ENCODE assay signal across 20 cellular contexts in genomic region chr16:450385-450784, GRCh38. TPM values are rescaled to one million over a fixed set of nuclear protein-coding genes. Genes with fewer than 3 reads are reported as not detected.
DNase-seq lines count a peak whose midpoint lies in the region; ATAC-seq, FAIRE-seq and TF ChIP-seq lines count a peak whose summit lies in the region.
"Had no signal": no experiment of that assay in that cellular context is flagged by ENCODE, and none has a peak within 500 bp of the region (broad histone marks: within the 10 kb centered on the region; RNA-seq: fewer than 3 reads in every experiment).

No MANE protein-coding gene starts in this region.

- 24% methylated on average over 8 of the region's 8 CpGs for WGBS in GM12878 (ENCODE audit: insufficient coverage, insufficient replicate concordance, low lambda C conversion rate, missing lambda C conversion rate)

- H3K27ac ChIP-seq in HEK293 (ENCODE audit: extremely low read depth, low read depth, low read length) = peak overlapping the region; percentile 62
- peak overlapping the region; percentile 13; the same call in 1 of the 2 replicates for H3K27ac ChIP-seq in GM12878 (ENCODE audit: control insufficient read depth, insufficient read depth)
- H3K27ac ChIP-seq in osteoblast (ENCODE audit: low read depth, low read length) = no peak overlapping the region
- H3K27ac ChIP-seq in coronary artery = no peak overlapping the region
- H3K27ac ChIP-seq: heart left ventricle, transverse colon had no signal

- SMC1A ChIA-PET in GM12878 (lab: Charles Lee; ENCODE audit: uncharacterized antibody, unreplicated experiment) = no interaction called here

- ATAC-seq in GM12878 (peak; percentile 56), HG02870 (IDR thresholded peaks at IDR 0.05; ENCODE audit: unreplicated experiment) (no peak)
- ATAC-seq: heart left ventricle; stimulated activated naive CD8-positive, alpha-beta T cell treated with anti-CD3 and anti-CD28 coated beads, Interleukin-15, Interleukin-2, amounts not matched to agents 100 U/mL and 50 U/mL, for 24 hours had no signal

- in situ Hi-C loops in GM12878 (cut with MboI) = no loop called here

- TF ChIP-seq RAD21 in GM12878 (IDR thresholded peaks at IDR 0.05; ENCODE audit: insufficient read depth, low read depth, low read length) = no peak

- RAD21 ChIA-PET in GM12878 (lab: Charles Lee; ENCODE audit: unreplicated experiment) = interaction anchor here (0.6 kb wide), 1 partner anchor 55 kb away, joined by 3 read pairs; no protein-coding TSS in a partner anchor

- no peak for TF ChIP-seq CTCF in GM12865 (IDR thresholded peaks at IDR 0.05; ENCODE audit: insufficient read depth, low read depth, low read length, missing control alignments)
- no peak for TF ChIP-seq CTCF in HEK293 (tag by site-specific recombination; IDR thresholded peaks at IDR 0.05)
- TF ChIP-seq CTCF in GM12878 (IDR thresholded peaks at IDR 0.05 in 2 of 3, conservative IDR thresholded peaks at IDR 0.05 in 1 of 3; ENCODE audit: control insufficient read depth in 2 of 3, extremely low read depth in 1 of 3, insufficient read depth in 1 of 3, low read depth in 3 of 3, low read length in 3 of 3) = no peak
- TF ChIP-seq CTCF in osteoblast (IDR thresholded peaks at IDR 0.05; ENCODE audit: extremely low read depth, low read depth, low read length) = no peak
- TF ChIP-seq CTCF in coronary artery (IDR thresholded peaks at IDR 0.05) = no peak

- H3K4me3 ChIP-seq in GM12865 (ENCODE audit: low read depth, low read length) (no peak overlapping the region), HEK293 (ENCODE audit: low read depth, low read length) (no peak overlapping the region), GM12878 (no peak overlapping the region), osteoblast (ENCODE audit: insufficient read depth, low read length) (no peak overlapping the region), coronary artery (no peak overlapping the region)
- H3K4me3 ChIP-seq: heart left ventricle, prostate gland, transverse colon had no signal

- H2AFZ ChIP-seq in GM12878 (ENCODE audit: control insufficient read depth, low read depth, low read length) (no peak overlapping the region), osteoblast (ENCODE audit: low read length) (no peak overlapping the region)

- H4K20me1 ChIP-seq in GM12878 (ENCODE audit: control insufficient read depth, insufficient read depth) (no peaks in the 10 kb centered on the region), osteoblast (ENCODE audit: insufficient read depth, low read length) (peaks cover 29% of the 10 kb centered on the region)

- no TSS peak for BruUV-seq in GM12878 (replicated peaks; lab: Mats Ljungman, UMichigan)

- peak; percentile 80 for FAIRE-seq in GM12878 (lab: Jason Lieb, UNC)
- FAIRE-seq: colon, TTC549 had no signal

- 0 out of 2 replicates have a peak overlapping the region, but pooled peaks have one; percentile 21 for H3K4me2 ChIP-seq in GM12878 (ENCODE audit: control insufficient read depth, insufficient read depth)
- H3K4me2 ChIP-seq in osteoblast (ENCODE audit: insufficient read depth, low read length) = no peak overlapping the region

- POLR2A ChIA-PET in HEK293 (lab: Yijun Ruan, JAX) (interaction anchor here (0.6 to 0.9 kb wide), 2 partner anchors 23 to 39 kb away, joined by 3 to 5 read pairs; no protein-coding TSS in a partner anchor), GM12878 (lab: Charles Lee) (interaction anchor here (1.2 kb wide), 1 partner anchor 14 kb away, joined by 3 read pairs; no protein-coding TSS in a partner anchor)

- H3K27me3 ChIP-seq in GM12878 (replicated peaks in 1 of 2; ENCODE audit: control insufficient read depth in 2 of 2, insufficient read depth in 2 of 2, low read length in 1 of 2) (no peaks in the 10 kb centered on the region), osteoblast (ENCODE audit: insufficient read depth, low read length) (no peaks in the 10 kb centered on the region)
- H3K27me3 ChIP-seq: heart left ventricle, transverse colon had no signal

- no peaks in the 10 kb centered on the region for H3K79me2 ChIP-seq in GM12878 (ENCODE audit: control insufficient read depth, insufficient read depth, low read length)
- peaks cover 45% of the 10 kb centered on the region for H3K79me2 ChIP-seq in osteoblast (ENCODE audit: insufficient read depth, low read length)

- no peaks in the 10 kb centered on the region; a peak in 1 of 3 replicates for H3K36me3 ChIP-seq in HEK293 (ENCODE audit: control insufficient read depth in 2 of 2, insufficient read depth in 1 of 2, low read length in 2 of 2)
- H3K36me3 ChIP-seq in GM12878 (ENCODE audit: control insufficient read depth in 2 of 2, insufficient read depth in 2 of 2, low read length in 1 of 2) = no peaks in the 10 kb centered on the region
- H3K36me3 ChIP-seq in osteoblast (ENCODE audit: insufficient read depth, low read length) = no peaks in the 10 kb centered on the region
- H3K36me3 ChIP-seq: heart left ventricle, prostate gland, transverse colon had no signal

- no peak overlapping the region for H3K9ac ChIP-seq in GM12878 (ENCODE audit: control insufficient read depth, insufficient read depth, low read length)

- TF ChIP-seq POLR2A in GM12878 (IDR thresholded peaks at IDR 0.05; ENCODE audit: low read depth, low read length) (no peak), erythroblast (IDR thresholded peaks at IDR 0.05; ENCODE audit: low read length) (no peak)

- no peaks in the 10 kb centered on the region for H3K9me3 ChIP-seq in HEK293 (ENCODE audit: control insufficient read depth, insufficient read depth, low read depth, low read length)
- no peaks in the 10 kb centered on the region for H3K9me3 ChIP-seq in GM12878 (replicated peaks; ENCODE audit: control insufficient read depth, insufficient read depth, low read length)
- H3K9me3 ChIP-seq in osteoblast (ENCODE audit: low read depth, low read length) = no peaks in the 10 kb centered on the region
- H3K9me3 ChIP-seq: heart left ventricle, prostate gland, transverse colon had no signal

- TF ChIP-seq EP300 in GM12878 (IDR thresholded peaks at IDR 0.05; ENCODE audit: borderline replicate concordance in 1 of 2, control insufficient read depth in 1 of 2, low read depth in 2 of 2, low read length in 2 of 2) = no peak

- intact Hi-C loops in GM12878 (cut with micrococcal nuclease; ENCODE audit: unreplicated experiment) = loop anchor here (1.0 kb wide), 1 partner anchor 23 kb away; no protein-coding TSS in a partner anchor

- CTCF ChIA-PET in HEK293 (lab: Yijun Ruan, JAX) = interaction anchor here (0.7 kb wide), 1 partner anchor 134 kb away, joined by 3 read pairs; no protein-coding TSS in a partner anchor
- CTCF ChIA-PET in GM12878 (lab: Yijun Ruan, JAX) = interaction anchor here (1.1 kb wide), 1 partner anchor 22 kb away, joined by 3 read pairs; no protein-coding TSS in a partner anchor

- H3K4me1 ChIP-seq in HEK293 (ENCODE audit: control insufficient read depth, insufficient read depth, low read length) (peaks cover 15% of the 10 kb centered on the region), GM12878 (ENCODE audit: control insufficient read depth, insufficient read depth, low read length) (peaks cover 10% of the 10 kb centered on the region), osteoblast (ENCODE audit: insufficient read depth, low read length) (no peaks in the 10 kb centered on the region)
- H3K4me1 ChIP-seq: prostate gland had no signal

- DNase-seq in GM12865 (ENCODE audit: low read depth) (peak; percentile 77), GM12878 (ENCODE audit: low read depth, low spot score) (peak; percentile 17), osteoblast (ENCODE audit: insufficient read length, low spot score, missing footprints) (peak; percentile 49), erythroblast (lab: John Stamatoyannopoulos, UW) (no peak), coronary artery (ENCODE audit: low spot score) (no peak), NCI-H345 (lab: John Stamatoyannopoulos, UW) (no peak)
- DNase-seq: activated CD4-positive, alpha-beta T cell treated with anti-CD3 and anti-CD28 coated beads, Interleukin-2, amount 10 ng/mL, durations not matched to agents 24 days and 14 days; activated naive CD8-positive, alpha-beta T cell treated with anti-CD3 and anti-CD28 coated beads for 36 hours; H7; heart left ventricle; NCI-H524; Right ventricle myocardium superior; stimulated activated CD4-positive, alpha-beta T cell treated with anti-CD3 and anti-CD28 coated beads, Interleukin-2, amount 100 ng/mL, for 24 hours; stimulated activated naive CD8-positive, alpha-beta T cell treated with anti-CD3 and anti-CD28 coated beads, Interleukin-15, Interleukin-2, amounts not matched to agents 100 U/mL and 50 U/mL, for 24 hours; transverse colon had no signal

RNA-seq across cellular contexts. Expression of gene RAB11FIP3, which starts 24.9 kb away (rescaled TPM):
- total RNA-seq in GM12878 (2013; cell fraction: nucleolus; rRNA removed) = 79.4 and 83.5 TPM in 2 replicates
- total RNA-seq in GM12878 (2014; rRNA removed) = 11.3 and 11.4 TPM in 2 replicates
- total RNA-seq in GM12878 (2014; rRNA removed; fragmentation: Illumina TruSeq; extraction: Trizol) = 9.1 and 9.8 TPM in 2 replicates
- 25.6 and 27.3 TPM in 2 replicates for total RNA-seq in GM12878 (2021)
- polyA plus RNA-seq in GM12878 (2011; ENCODE audit: low read depth) = 5.8 TPM
- polyA plus RNA-seq in GM12878 (2011; rRNA removed) = 5.3 and 6.3 TPM in 2 replicates
- polyA plus RNA-seq in GM12878 (2011; cell fraction: cytosol; rRNA removed) = 7.6 and 7.7 TPM in 2 replicates
- polyA plus RNA-seq in GM12878 (2011; cell fraction: nucleus; rRNA removed) = 34.2 and 58.7 TPM in 2 replicates
- 17.0 and 20.0 TPM in 2 replicates for polyA plus RNA-seq in GM12878 (2012)
- 3.3 and 9.2 TPM in 2 replicates for polyA plus RNA-seq in GM12878 (2014; fragmentation: Illumina TruSeq; extraction: Trizol)
- polyA plus RNA-seq in GM12878 (2014; fragmentation: Nextera tagmentation; extraction: Ambion mirVana) = 1 to 10 TPM; 1.2 to 1.3 TPM
- 17.1 and 22.4 TPM in 2 replicates for polyA plus RNA-seq in GM12878 (2014; rRNA removed)
- 1 to 10 TPM; 1.5 to 1.7 TPM for polyA plus RNA-seq in GM12878 (2016; fragmentation: Nextera tagmentation; extraction: Ambion mirVana)
- polyA minus RNA-seq in GM12878 (2011; rRNA and poly(A)+ RNA removed) = 7.0 and 16.6 TPM in 2 replicates
- polyA minus RNA-seq in GM12878 (2011; cell fraction: cytosol; rRNA and poly(A)+ RNA removed) = 7.1 and 7.3 TPM in 2 replicates
- 8.1 and 17.4 TPM in 2 replicates for polyA minus RNA-seq in GM12878 (2011; cell fraction: nucleus; rRNA and poly(A)+ RNA removed)
- total RNA-seq in osteoblast = 22.7 and 25.3 TPM in 2 replicates

RNA-seq across cellular contexts. Expression of gene DECR2, which starts 48.7 kb away (rescaled TPM):
- total RNA-seq in GM12878 (2013; cell fraction: nucleolus; rRNA removed) = 5.9 and 9.1 TPM in 2 replicates
- 7.2 and 8.0 TPM in 2 replicates for total RNA-seq in GM12878 (2014; rRNA removed)
- total RNA-seq in GM12878 (2014; rRNA removed; fragmentation: Illumina TruSeq; extraction: Trizol) = 4.0 and 4.7 TPM in 2 replicates
- 13.0 and 13.1 TPM in 2 replicates for total RNA-seq in GM12878 (2021)
- polyA plus RNA-seq in GM12878 (2011; ENCODE audit: low read depth) = 4.2 TPM
- polyA plus RNA-seq in GM12878 (2011; rRNA removed) = 2.0 TPM in 2 replicates
- polyA plus RNA-seq in GM12878 (2011; cell fraction: cytosol; rRNA removed) = 4.1 and 7.0 TPM in 2 replicates
- 15.3 and 20.1 TPM in 2 replicates for polyA plus RNA-seq in GM12878 (2011; cell fraction: nucleus; rRNA removed)
- polyA plus RNA-seq in GM12878 (2012) = 5.8 and 8.8 TPM in 2 replicates
- 2.9 and 3.1 TPM in 2 replicates for polyA plus RNA-seq in GM12878 (2014; fragmentation: Illumina TruSeq; extraction: Trizol)
- 1 to 10 TPM in 1 of 2 experiments, under 1 TPM in 1; 0.53 to 1.8 TPM for polyA plus RNA-seq in GM12878 (2014; fragmentation: Nextera tagmentation; extraction: Ambion mirVana)
- 20.3 and 21.5 TPM in 2 replicates for polyA plus RNA-seq in GM12878 (2014; rRNA removed)
- polyA plus RNA-seq in GM12878 (2016; fragmentation: Nextera tagmentation; extraction: Ambion mirVana) = 10 to 100 TPM; 16.1 to 16.4 TPM
- 0.80 and 0.98 TPM in 2 replicates for polyA minus RNA-seq in GM12878 (2011; rRNA and poly(A)+ RNA removed)
- polyA minus RNA-seq in GM12878 (2011; cell fraction: cytosol; rRNA and poly(A)+ RNA removed) = 3.9 and 4.1 TPM in 2 replicates
- 1.5 and 2.6 TPM in 2 replicates for polyA minus RNA-seq in GM12878 (2011; cell fraction: nucleus; rRNA and poly(A)+ RNA removed)
- total RNA-seq in osteoblast = 18.1 and 24.5 TPM in 2 replicates

RNA-seq across cellular contexts. Expression of gene NME4, which starts 53.4 kb away (rescaled TPM):
- total RNA-seq in GM12878 (2013; cell fraction: nucleolus; rRNA removed) = 20.8 and 21.3 TPM in 2 replicates
- total RNA-seq in GM12878 (2014; rRNA removed) (123 and 142 TPM in 2 replicates), GM12878 (2014; rRNA removed; fragmentation: Illumina TruSeq; extraction: Trizol) (60.4 and 63.0 TPM in 2 replicates), GM12878 (2021) (133 and 141 TPM in 2 replicates), osteoblast (77.2 and 83.6 TPM in 2 replicates)
- polyA plus RNA-seq in GM12878 (2011; ENCODE audit: low read depth) = 39.2 TPM
- polyA plus RNA-seq in GM12878 (2011; rRNA removed) (5.0 and 11.1 TPM in 2 replicates), GM12878 (2014; fragmentation: Illumina TruSeq; extraction: Trizol) (28.2 and 60.5 TPM in 2 replicates), GM12878 (2014; fragmentation: Nextera tagmentation; extraction: Ambion mirVana) (10 to 100 TPM; 11.0 to 15.3 TPM), GM12878 (2014; rRNA removed) (235 and 245 TPM in 2 replicates), GM12878 (2016; fragmentation: Nextera tagmentation; extraction: Ambion mirVana) (100 to 1,000 TPM; 132 to 161 TPM)
- 14.1 and 21.2 TPM in 2 replicates for polyA plus RNA-seq in GM12878 (2011; cell fraction: cytosol; rRNA removed)
- polyA plus RNA-seq in GM12878 (2011; cell fraction: nucleus; rRNA removed) = 11.7 and 12.6 TPM in 2 replicates
- 101 and 103 TPM in 2 replicates for polyA plus RNA-seq in GM12878 (2012)
- 2.3 and 4.6 TPM in 2 replicates for polyA minus RNA-seq in GM12878 (2011; rRNA and poly(A)+ RNA removed)
- 12.4 and 18.3 TPM in 2 replicates for polyA minus RNA-seq in GM12878 (2011; cell fraction: cytosol; rRNA and poly(A)+ RNA removed)
- 1.5 and 2.6 TPM in 2 replicates for polyA minus RNA-seq in GM12878 (2011; cell fraction: nucleus; rRNA and poly(A)+ RNA removed)

Comparison
In these comparisons a context has a peak if more than half of its experiments do, and no peak if none do; other contexts are left out.
1. DNase-seq: peak in GM12865 (single experiment), GM12878 (single experiment) and osteoblast (single experiment); none in erythroblast (0 of 2), coronary artery (single experiment) and NCI-H345 (single experiment).
2. H3K27ac ChIP-seq: peak in HEK293 (single experiment) and GM12878 (single experiment); none in osteoblast (single experiment) and coronary artery (0 of 2).